Comparison of ENCODE assay signal across 20 cellular contexts in the genomic region with DNA sequence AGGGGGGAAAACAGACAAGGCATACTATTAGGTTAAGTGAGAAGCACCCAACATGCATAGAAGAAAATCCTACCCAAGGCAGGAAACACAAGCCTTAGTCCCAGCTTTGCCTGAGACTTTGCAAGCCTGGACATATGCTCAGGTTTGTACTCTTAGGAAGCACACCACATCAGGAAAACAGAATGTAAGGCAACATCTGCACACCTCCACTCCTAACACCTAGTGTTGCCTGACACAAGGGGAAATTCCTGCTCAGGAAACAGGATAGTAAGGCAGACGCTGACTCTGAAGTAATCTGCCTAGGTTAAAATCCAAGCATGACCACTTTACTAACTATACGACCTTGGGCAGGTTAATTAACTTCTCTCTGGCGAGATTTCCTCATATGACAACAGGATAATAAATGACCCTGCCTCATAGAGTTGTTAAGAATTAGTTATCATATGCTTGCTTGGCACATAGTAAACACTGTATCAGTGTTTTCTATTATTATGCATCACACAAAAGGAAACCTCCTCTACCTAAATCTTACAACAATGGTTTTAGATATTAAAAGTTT.
A peak's percentile ranks its signal among the peaks of the same experiment; 100 is the strongest.
DNase-seq lines count a peak whose midpoint lies in the region; ATAC-seq, FAIRE-seq and TF ChIP-seq lines count a peak whose summit lies in the region.
"Had no signal": no experiment of that assay in that cellular context is flagged by ENCODE, and none has a peak within 500 bp of the region (broad histone marks: within the 10 kb centered on the region; RNA-seq: fewer than 3 reads in every experiment).

No MANE protein-coding gene starts in this region.

- peaks cover 3% of the 10 kb centered on the region for H3K4me1 Mint-ChIP-seq in activated naive CD4-positive, alpha-beta T cell treated with anti-CD3 and anti-CD28 coated beads, Interleukin-2, amount 50 U/mL, for 24 hours
- no peaks in the 10 kb centered on the region for H3K4me1 Mint-ChIP-seq in activated T-helper 1 cell treated with anti-CD3 and anti-CD28 coated beads, Interleukin-12 subunit alpha, Interleukin-12 subunit beta, Interleukin-2, Interleukin-4 antibody, amounts not matched to agents 30 ng/mL and 10 ng/mL and 1 ng/mL, durations not matched to agents 14 hours and 24 hours and 36 hours (ENCODE audit: low read depth)
- H3K4me1 Mint-ChIP-seq: B cell, GM23338 had no signal

- H3K27ac ChIP-seq in body of pancreas (no peak overlapping the region), small intestine (ENCODE audit: low read depth in 1 of 2, low read length in 1 of 2) (no peak overlapping the region)

- peaks cover 4% of the 10 kb centered on the region for H3K9me3 Mint-ChIP-seq in activated naive CD4-positive, alpha-beta T cell treated with anti-CD3 and anti-CD28 coated beads, Interleukin-2, amount 50 U/mL, for 24 hours
- H3K9me3 Mint-ChIP-seq in activated T-helper 1 cell treated with anti-CD3 and anti-CD28 coated beads, Interleukin-12 subunit alpha, Interleukin-12 subunit beta, Interleukin-2, Interleukin-4 antibody, amounts not matched to agents 30 ng/mL and 10 ng/mL and 1 ng/mL, durations not matched to agents 14 hours and 24 hours and 36 hours = no peaks in the 10 kb centered on the region
- H3K9me3 Mint-ChIP-seq: GM23338 had no signal

- H3K4me3 Mint-ChIP-seq in activated naive CD4-positive, alpha-beta T cell treated with anti-CD3 and anti-CD28 coated beads, Interleukin-2, amount 50 U/mL, for 24 hours = no peak overlapping the region
- H3K4me3 Mint-ChIP-seq in activated T-helper 1 cell treated with anti-CD3 and anti-CD28 coated beads, Interleukin-12 subunit alpha, Interleukin-12 subunit beta, Interleukin-2, Interleukin-4 antibody, amounts not matched to agents 30 ng/mL and 10 ng/mL and 1 ng/mL, durations not matched to agents 14 hours and 24 hours and 36 hours = no peak overlapping the region
- H3K4me3 Mint-ChIP-seq: B cell, GM23338 had no signal

- H3K36me3 ChIP-seq in body of pancreas (replicated peaks in 1 of 2; ENCODE audit: insufficient read depth in 1 of 2, low read depth in 2 of 2) = peaks cover 9 to 10% of the 10 kb centered on the region in 2 donors
- H3K36me3 ChIP-seq in small intestine (ENCODE audit: control insufficient read depth in 2 of 2, insufficient read depth in 2 of 2, low read length in 2 of 2) = peaks cover 12 to 14% of the 10 kb centered on the region in 2 donors

- H3K27me3 Mint-ChIP-seq in activated naive CD4-positive, alpha-beta T cell treated with anti-CD3 and anti-CD28 coated beads, Interleukin-2, amount 50 U/mL, for 24 hours = no peaks in the 10 kb centered on the region
- no peaks in the 10 kb centered on the region for H3K27me3 Mint-ChIP-seq in activated T-helper 1 cell treated with anti-CD3 and anti-CD28 coated beads, Interleukin-12 subunit alpha, Interleukin-12 subunit beta, Interleukin-2, Interleukin-4 antibody, amounts not matched to agents 30 ng/mL and 10 ng/mL and 1 ng/mL, durations not matched to agents 14 hours and 24 hours and 36 hours (ENCODE audit: insufficient read depth)
- H3K27me3 Mint-ChIP-seq: B cell had no signal

- TF ChIP-seq POLR2A in body of pancreas (IDR thresholded peaks at IDR 0.05) = no peak

- H3K4me1 ChIP-seq in body of pancreas (peaks cover 7% of the 10 kb centered on the region), small intestine (ENCODE audit: control insufficient read depth in 2 of 2, insufficient read depth in 1 of 2, low read depth in 1 of 2, low read length in 1 of 2) (no peaks in the 10 kb centered on the region)
- H3K4me1 ChIP-seq: Caco-2 had no signal

- H3K27ac Mint-ChIP-seq in activated naive CD4-positive, alpha-beta T cell treated with anti-CD3 and anti-CD28 coated beads, Interleukin-2, amount 50 U/mL, for 24 hours = peak overlapping the region; percentile 41
- H3K27ac Mint-ChIP-seq in activated T-helper 1 cell treated with anti-CD3 and anti-CD28 coated beads, Interleukin-12 subunit alpha, Interleukin-12 subunit beta, Interleukin-2, Interleukin-4 antibody, amounts not matched to agents 30 ng/mL and 10 ng/mL and 1 ng/mL, durations not matched to agents 14 hours and 24 hours and 36 hours = no peak overlapping the region
- H3K27ac Mint-ChIP-seq: B cell, GM23338 had no signal

- H3K27me3 ChIP-seq in body of pancreas (no peaks in the 10 kb centered on the region), small intestine (ENCODE audit: control insufficient read depth in 2 of 2, insufficient read depth in 2 of 2, low read length in 2 of 2) (no peaks in the 10 kb centered on the region)

- H3K4me3 ChIP-seq in body of pancreas = no peak overlapping the region
- H3K4me3 ChIP-seq in epithelial cell of esophagus (ENCODE audit: low read length) = no peak overlapping the region
- no peak overlapping the region for H3K4me3 ChIP-seq in small intestine (ENCODE audit: low read depth in 1 of 2, low read length in 2 of 2)
- H3K4me3 ChIP-seq: GM23338 had no signal

- peak; percentile 53 for ATAC-seq in body of pancreas
- no peak for ATAC-seq in GM21515 (IDR thresholded peaks at IDR 0.05; ENCODE audit: unreplicated experiment)
- ATAC-seq: GM23338, Panc1 had no signal

- no peaks in the 10 kb centered on the region for H3K9me3 ChIP-seq in body of pancreas
- H3K9me3 ChIP-seq in small intestine (ENCODE audit: control insufficient read depth, low read depth) = no peaks in the 10 kb centered on the region
- H3K9me3 ChIP-seq: Caco-2 had no signal

- TF ChIP-seq CTCF in body of pancreas (IDR thresholded peaks at IDR 0.05) = no peak
- TF ChIP-seq CTCF in epithelial cell of esophagus (IDR thresholded peaks at IDR 0.05; ENCODE audit: insufficient read depth, low read depth, low read length, missing control alignments) = no peak

- FAIRE-seq in small intestine (lab: Jason Lieb, UNC) = no peak

- DNase-seq in activated naive CD4-positive, alpha-beta T cell treated with Interleukin-2 at 50 U/mL for 16 hours = no peak
- no peak for DNase-seq in body of pancreas
- DNase-seq in epithelial cell of esophagus (ENCODE audit: low read depth) = peak; percentile 48
- DNase-seq in small intestine = peak; percentile 32
- DNase-seq in activated T-helper 1 cell treated with anti-CD3 and anti-CD28 coated beads, Interleukin-12 subunit alpha, Interleukin-12 subunit beta, Interleukin-2, Interleukin-4 antibody, amounts not matched to agents 30 ng/mL and 10 ng/mL and 1 ng/mL, durations not matched to agents 14 hours and 24 hours and 36 hours (ENCODE audit: low spot score) = no peak
- DNase-seq in activated gamma-delta T cell treated with Interleukin-2 at 50 U/mL for 16 hours = no peak
- DNase-seq: 8988T, Caco-2, GF-D8, MM.1S, NCI-H1092, NCI-H146, NCI-H2029 treated with DMSO at 0.1 percent for 48 hours, NCI-H446 treated with DMSO at 0.1 percent for 48 hours, NCI-H69 had no signal

- WGBS in body of pancreas, 2 donors = 51 to 52% methylated on average over 3 of the region's 3 CpGs
- 43 to 58% (median 48%) methylated on average over 3 of the region's 3 CpGs for WGBS in small intestine, 3 donors

- intact Hi-C loops in body of pancreas (cut with DNase I) = no loop called here
- intact Hi-C loops in activated T-helper 1 cell treated with anti-CD3 and anti-CD28 coated beads, Interleukin-12 subunit alpha, Interleukin-12 subunit beta, Interleukin-2, Interleukin-4 antibody, amounts not matched to agents 30 ng/mL and 10 ng/mL and 1 ng/mL, durations not matched to agents 14 hours and 24 hours and 36 hours (cut with micrococcal nuclease) = no loop called here

- H3K36me3 Mint-ChIP-seq in activated naive CD4-positive, alpha-beta T cell treated with anti-CD3 and anti-CD28 coated beads, Interleukin-2, amount 50 U/mL, for 24 hours = peaks cover 34% of the 10 kb centered on the region
- peaks cover 28% of the 10 kb centered on the region for H3K36me3 Mint-ChIP-seq in activated T-helper 1 cell treated with anti-CD3 and anti-CD28 coated beads, Interleukin-12 subunit alpha, Interleukin-12 subunit beta, Interleukin-2, Interleukin-4 antibody, amounts not matched to agents 30 ng/mL and 10 ng/mL and 1 ng/mL, durations not matched to agents 14 hours and 24 hours and 36 hours (ENCODE audit: low read depth)

Comparison
In these comparisons a context has a peak if more than half of its experiments do, and no peak if none do; other contexts are left out.
1. DNase-seq: peak in epithelial cell of esophagus (single experiment) and small intestine (single experiment); none in activated naive CD4-positive, alpha-beta T cell treated with Interleukin-2 at 50 U/mL for 16 hours (single experiment), body of pancreas (0 of 4), activated T-helper 1 cell treated with anti-CD3 and anti-CD28 coated beads, Interleukin-12 subunit alpha, Interleukin-12 subunit beta, Interleukin-2, Interleukin-4 antibody, amounts not matched to agents 30 ng/mL and 10 ng/mL and 1 ng/mL, durations not matched to agents 14 hours and 24 hours and 36 hours (single experiment) and activated gamma-delta T cell treated with Interleukin-2 at 50 U/mL for 16 hours (single experiment).